32 cellular contexts compared by ENCODE assay signal in the genomic region with DNA sequence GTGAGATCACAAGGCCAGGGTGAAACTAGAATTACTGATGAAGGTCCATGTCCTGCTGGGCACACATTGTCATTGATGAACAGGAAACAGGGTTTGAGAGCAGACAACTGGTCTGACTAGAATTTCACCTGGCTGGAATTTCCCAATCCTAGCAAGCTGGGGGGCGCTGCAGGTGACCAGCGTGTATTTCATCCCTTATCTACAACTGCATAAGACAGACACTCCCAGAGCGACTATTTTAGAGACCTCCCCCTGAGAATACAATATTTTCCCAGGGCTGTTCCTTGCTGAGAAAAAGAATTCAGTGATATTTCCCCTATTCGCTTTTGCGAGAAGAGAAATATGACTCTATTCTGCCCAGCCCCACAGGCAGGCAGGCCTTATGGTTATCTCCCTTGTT.
"Had no signal": no experiment of that assay in that cellular context is flagged by ENCODE, and none has a peak within 500 bp of the region (broad histone marks: within the 10 kb centered on the region; RNA-seq: fewer than 3 reads in every experiment).

No MANE protein-coding gene starts in this region.

- H3K36me3 Mint-ChIP-seq: activated naive CD8-positive, alpha-beta T cell treated with anti-CD3 and anti-CD28 coated beads for 36 hours had no signal

- H3K4me2 ChIP-seq: PC-9 had no signal

- DNase-seq: activated CD4-positive, alpha-beta memory T cell treated with anti-CD3 and anti-CD28 coated beads, Interleukin-2, amount 10 ng/mL, durations not matched to agents 7 days and 5 days; activated CD4-positive, alpha-beta T cell treated with anti-CD3 and anti-CD28 coated beads for 1 hour; activated CD4-positive, alpha-beta T cell treated with anti-CD3 and anti-CD28 coated beads for 48 hours; activated CD4-positive, CD25-positive, alpha-beta regulatory T cell; activated effector memory CD4-positive, alpha-beta T cell treated with anti-CD3 and anti-CD28 coated beads, Interleukin-2, amount 50 U/mL, for 16 hours; activated naive CD4-positive, alpha-beta T cell; activated naive CD4-positive, alpha-beta T cell treated with anti-CD3 and anti-CD28 coated beads, Interleukin-2, amount 50 U/mL, for 16 hours; activated naive CD8-positive, alpha-beta T cell treated with anti-CD3 and anti-CD28 coated beads for 36 hours; activated T-cell treated with anti-CD3 and anti-CD28 coated beads, Interleukin-2, amount 50 U/mL, for 1 hour; activated T-cell treated with anti-CD3 and anti-CD28 coated beads, Interleukin-2, amount 50 U/mL, for 72 hours; amniotic stem cell; aorta; brain microvascular endothelial cell; central memory CD4-positive, alpha-beta T cell; Kasumi-1; MG63; NCI-H1048; NCI-H1105 treated with DMSO at 0.1 percent for 48 hours; NCI-H1436 treated with DMSO at 0.1 percent for 48 hours; NCI-H1694 treated with DMSO at 0.1 percent for 48 hours; NCI-H2029; NCI-H2107; NCI-H226; NCI-H446 treated with DMSO at 0.1 percent for 48 hours; NCI-H524; PC-9; T1000; WERI-Rb-1 had no signal

- FAIRE-seq: RCC 7860 had no signal

- H3K27ac ChIP-seq: brain microvascular endothelial cell, PC-9, RWPE1, WERI-Rb-1 had no signal

- H3K36me3 ChIP-seq: brain microvascular endothelial cell, MG63, WERI-Rb-1 had no signal

- H3K4me1 Mint-ChIP-seq: activated CD4-positive, alpha-beta memory T cell treated with anti-CD3 and anti-CD28 coated beads, Interleukin-2, amount 10 ng/mL, durations not matched to agents 7 days and 5 days; activated naive CD8-positive, alpha-beta T cell treated with anti-CD3 and anti-CD28 coated beads for 36 hours; activated T-helper 17 cell treated with anti-CD3 and anti-CD28 coated beads, Interleukin-2, amount 50 U/mL, for 72 hours had no signal

- H3K27me3 ChIP-seq: brain microvascular endothelial cell, MG63 had no signal

- H3K27ac Mint-ChIP-seq: activated CD4-positive, alpha-beta memory T cell treated with anti-CD3 and anti-CD28 coated beads, Interleukin-2, amount 10 ng/mL, durations not matched to agents 7 days and 5 days; activated naive CD8-positive, alpha-beta T cell treated with anti-CD3 and anti-CD28 coated beads for 36 hours; activated T-cell treated with anti-CD3 and anti-CD28 coated beads, Interleukin-2, amount 50 U/mL, for 72 hours; activated T-helper 17 cell treated with anti-CD3 and anti-CD28 coated beads, Interleukin-2, amount 50 U/mL, for 72 hours had no signal

- H2AFZ ChIP-seq: PC-9 had no signal

- H3K4me3 Mint-ChIP-seq: activated CD4-positive, alpha-beta memory T cell treated with anti-CD3 and anti-CD28 coated beads, Interleukin-2, amount 10 ng/mL, durations not matched to agents 7 days and 5 days; activated naive CD8-positive, alpha-beta T cell treated with anti-CD3 and anti-CD28 coated beads for 36 hours; activated T-cell treated with anti-CD3 and anti-CD28 coated beads, Interleukin-2, amount 50 U/mL, for 72 hours; activated T-helper 17 cell treated with anti-CD3 and anti-CD28 coated beads, Interleukin-2, amount 50 U/mL, for 72 hours had no signal

- H3K27me3 Mint-ChIP-seq: activated CD4-positive, alpha-beta memory T cell treated with anti-CD3 and anti-CD28 coated beads, Interleukin-2, amount 10 ng/mL, durations not matched to agents 7 days and 5 days; activated naive CD8-positive, alpha-beta T cell treated with anti-CD3 and anti-CD28 coated beads for 36 hours; activated T-helper 17 cell treated with anti-CD3 and anti-CD28 coated beads, Interleukin-2, amount 50 U/mL, for 72 hours had no signal

- ATAC-seq: activated T-cell treated with anti-CD3 and anti-CD28 coated beads, Interleukin-2, amount 50 U/mL, for 72 hours; activated T-helper 17 cell treated with anti-CD3 and anti-CD28 coated beads, Interleukin-2, amount 50 U/mL, for 72 hours; Right ventricle myocardium inferior had no signal

- H3K4me3 ChIP-seq: MG63, PC-9 had no signal

- H3K9me3 ChIP-seq: MG63 had no signal
